ENCODE assay signal across 13 cellular contexts in genomic region chr12:52946334-52946733, GRCh38. TPM values are rescaled to one million over a fixed set of nuclear protein-coding genes. Genes with fewer than 3 reads are reported as not detected.
DNase-seq lines count a peak whose midpoint lies in the region; ATAC-seq and TF ChIP-seq lines count a peak whose summit lies in the region.
"Had no signal": no experiment of that assay in that cellular context is flagged by ENCODE, and none has a peak within 500 bp of the region (broad histone marks: within the 10 kb centered on the region; RNA-seq: fewer than 3 reads in every experiment).

No MANE protein-coding gene starts in this region.

- H3K4me1 Mint-ChIP-seq in osteocyte (ENCODE audit: unreplicated experiment) = peaks cover 52% of the 10 kb centered on the region

- H3K27ac ChIP-seq in SK-N-MC = peak overlapping the region; percentile 91

- peaks cover 5% of the 10 kb centered on the region for H3K36me3 Mint-ChIP-seq in osteocyte (ENCODE audit: unreplicated experiment)

- H3K9ac ChIP-seq in SK-N-MC (ENCODE audit: insufficient read length) = peak overlapping the region; percentile 75
- no peak overlapping the region for H3K9ac ChIP-seq in iPS-15b (ENCODE audit: low read depth, low read length)

- DNase-seq in ELF-1 (ENCODE audit: low read depth, low spot score) = peak; percentile 19
- no peak for DNase-seq in SK-N-MC (ENCODE audit: low read depth, low spot score)
- no peak for DNase-seq in osteocyte (ENCODE audit: extremely low spot score, unreplicated experiment)
- DNase-seq in COLO668 (lab: John Stamatoyannopoulos, UW; ENCODE audit: unreplicated experiment) = no peak
- no peak for DNase-seq in NCI-H2029 treated with DMSO at 0.1 percent for 48 hours (lab: John Stamatoyannopoulos, UW)
- DNase-seq in central memory CD4-positive, alpha-beta T cell = no peak
- DNase-seq: activated naive CD4-positive, alpha-beta T cell treated with Interleukin-2 at 50 U/mL for 16 hours; AML-193; glutamatergic neuron; left colon had no signal

- H3K27me3 ChIP-seq in iPS-15b (ENCODE audit: control insufficient read depth, insufficient read depth, low read length) = no peaks in the 10 kb centered on the region

- H3K36me3 ChIP-seq in SK-N-MC (ENCODE audit: insufficient read depth, low read length) (peaks cover 13% of the 10 kb centered on the region), iPS-15b (ENCODE audit: control insufficient read depth, insufficient read depth, low read length) (peaks cover 15% of the 10 kb centered on the region)

- no peak for TF ChIP-seq CTCF in osteocyte (IDR thresholded peaks at IDR 0.05)

- H3K4me1 ChIP-seq in iPS-15b (ENCODE audit: control insufficient read depth, insufficient read depth, low read length) = peaks cover 34% of the 10 kb centered on the region

- H3K4me3 Mint-ChIP-seq in osteocyte (ENCODE audit: unreplicated experiment) = no peak overlapping the region

- H3K27ac Mint-ChIP-seq in osteocyte (ENCODE audit: unreplicated experiment) = peak overlapping the region; percentile 88

- no peak for ATAC-seq in HG03108 (IDR thresholded peaks at IDR 0.05; ENCODE audit: unreplicated experiment)
- ATAC-seq: left colon had no signal

- H3K4me3 ChIP-seq in SK-N-MC = peak overlapping the region; percentile 73
- H3K4me3 ChIP-seq in iPS-15b (ENCODE audit: low read depth, low read length) = peak overlapping the region; percentile 27
- H3K4me3 ChIP-seq: HAP-1 had no signal

- H3K9me3 ChIP-seq in SK-N-MC (ENCODE audit: low read depth, low read length) (no peaks in the 10 kb centered on the region), iPS-15b (ENCODE audit: control insufficient read depth, insufficient read depth, low read length) (no peaks in the 10 kb centered on the region)
- H3K9me3 ChIP-seq: HAP-1 had no signal

- H3K9me3 Mint-ChIP-seq in osteocyte (ENCODE audit: unreplicated experiment) = no peaks in the 10 kb centered on the region

- no peaks in the 10 kb centered on the region for H3K27me3 Mint-ChIP-seq in osteocyte (ENCODE audit: unreplicated experiment)

RNA-seq across cellular contexts. Expression of gene KRT18, which starts 2.6 kb away (rescaled TPM):
- total RNA-seq in osteocyte = 69.2 and 72.5 TPM in 2 replicates

RNA-seq across cellular contexts. Expression of gene KRT8, which starts 41.5 kb away (rescaled TPM):
- total RNA-seq in osteocyte = 18.6 and 19.8 TPM in 2 replicates

RNA-seq across cellular contexts. Expression of gene EIF4B, which starts 59.9 kb away (rescaled TPM):
- 516 and 555 TPM in 2 replicates for total RNA-seq in osteocyte
